Comparison of ENCODE assay signal across 13 cellular contexts in the genomic region with DNA sequence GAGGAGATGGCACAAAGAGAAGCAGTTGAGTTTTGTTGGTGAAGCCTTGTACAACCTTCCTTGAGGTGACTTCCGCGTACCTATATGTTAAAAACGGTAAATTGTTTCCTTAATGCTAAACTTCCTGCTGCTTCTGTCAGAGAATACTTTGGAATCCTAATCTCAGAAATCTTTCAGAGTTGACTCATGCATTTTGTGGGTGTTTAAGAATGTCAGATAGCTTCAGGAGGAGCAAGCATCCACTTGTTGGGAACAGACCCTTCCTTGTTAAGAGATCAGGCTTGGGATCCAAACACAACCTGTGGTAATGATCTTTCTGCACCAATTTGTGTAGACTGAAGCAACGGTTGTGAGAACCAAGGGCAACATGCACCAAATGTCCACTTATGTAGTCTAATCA. TPM values are rescaled to one million over a fixed set of nuclear protein-coding genes. Genes with fewer than 3 reads are reported as not detected.
DNase-seq lines count a peak whose midpoint lies in the region; ATAC-seq and TF ChIP-seq lines count a peak whose summit lies in the region.
"Had no signal": no experiment of that assay in that cellular context is flagged by ENCODE, and none has a peak within 500 bp of the region (broad histone marks: within the 10 kb centered on the region; RNA-seq: fewer than 3 reads in every experiment).

No MANE protein-coding gene starts in this region.

- TF ChIP-seq CTCF in HEK293 (tag by site-specific recombination; IDR thresholded peaks at IDR 0.05) (no peak), mesothelial cell of epicardium (IDR thresholded peaks at IDR 0.05; ENCODE audit: unreplicated experiment) (no peak), lower leg skin (IDR thresholded peaks at IDR 0.05) (no peak), osteocyte (IDR thresholded peaks at IDR 0.05) (no peak)

- H3K36me3 ChIP-seq in HEK293 (ENCODE audit: control insufficient read depth in 2 of 2, insufficient read depth in 1 of 2, low read length in 2 of 2), result no peaks in the 10 kb centered on the region
- H3K36me3 ChIP-seq in adipocyte (ENCODE audit: control insufficient read depth, insufficient read depth, low read length, severe bottlenecking), result peaks cover 2% of the 10 kb centered on the region
- H3K36me3 ChIP-seq: lower lobe of right lung, WERI-Rb-1 had no signal

- intact Hi-C loops in lower leg skin (cut with DNase I; ENCODE audit: low total_unique reads), result no loop called here

- no peak for TF ChIP-seq POLR2A in lower leg skin (IDR thresholded peaks at IDR 0.05)

- WGBS in lower leg skin, 2 donors, result 44 to 58% methylated on average over 4 of the region's 4 CpGs

- H3K4me1 ChIP-seq in HEK293 (ENCODE audit: control insufficient read depth, insufficient read depth, low read length), result peaks cover 28% of the 10 kb centered on the region
- peaks cover 77% of the 10 kb centered on the region for H3K4me1 ChIP-seq in adipocyte (ENCODE audit: control insufficient read depth, insufficient read depth, low read length)

- H3K4me3 ChIP-seq in HEK293 (ENCODE audit: low read depth, low read length) (no peak overlapping the region), adipocyte (ENCODE audit: low read length) (no peak overlapping the region), lower leg skin (ENCODE audit: low read depth, poor library complexity, severe bottlenecking) (no peak overlapping the region)
- H3K4me3 ChIP-seq: lower lobe of right lung had no signal

- H3K27me3 ChIP-seq in adipocyte (replicated peaks; ENCODE audit: control insufficient read depth, insufficient read depth, low read length), result no peaks in the 10 kb centered on the region

- no peak overlapping the region for H3K9ac ChIP-seq in adipocyte (ENCODE audit: low read length)
- H3K9ac ChIP-seq: KMS-11 had no signal

- no peaks in the 10 kb centered on the region for H3K27me3 Mint-ChIP-seq in mesothelial cell of epicardium (ENCODE audit: low read depth)
- H3K27me3 Mint-ChIP-seq in osteocyte (ENCODE audit: unreplicated experiment), result no peaks in the 10 kb centered on the region

- H3K27ac Mint-ChIP-seq in mesothelial cell of epicardium, result no peak overlapping the region
- H3K27ac Mint-ChIP-seq in osteocyte (ENCODE audit: unreplicated experiment), result no peak overlapping the region

- H3K4me3 Mint-ChIP-seq in mesothelial cell of epicardium, result no peak overlapping the region
- no peak overlapping the region for H3K4me3 Mint-ChIP-seq in osteocyte (ENCODE audit: unreplicated experiment)

- no peaks in the 10 kb centered on the region for H3K9me3 ChIP-seq in HEK293 (ENCODE audit: control insufficient read depth, insufficient read depth, low read depth, low read length)
- no peaks in the 10 kb centered on the region for H3K9me3 ChIP-seq in adipocyte (ENCODE audit: control insufficient read depth, low read length)
- H3K9me3 ChIP-seq: lower lobe of right lung had no signal

- H3K36me3 Mint-ChIP-seq in mesothelial cell of epicardium (no peaks in the 10 kb centered on the region), osteocyte (ENCODE audit: unreplicated experiment) (no peaks in the 10 kb centered on the region)

- CTCF ChIA-PET in HEK293 (lab: Yijun Ruan, JAX), result interaction anchor here (0.5 kb wide), 1 partner anchor 130 kb away, joined by 3 read pairs; no protein-coding TSS in a partner anchor

- H3K27ac ChIP-seq in HEK293 (ENCODE audit: extremely low read depth, low read depth, low read length), result no peak overlapping the region
- H3K27ac ChIP-seq: KMS-11, lower lobe of right lung, WERI-Rb-1 had no signal

- DNase-seq in A172 (ENCODE audit: low spot score) (peak; percentile 83), adipocyte (ENCODE audit: low read depth) (peak; percentile 61), foreskin melanocyte (peak; percentile 84), mesothelial cell of epicardium (ENCODE audit: low spot score in 2 of 2, unreplicated experiment in 2 of 2) (no peak), lower leg skin (ENCODE audit: low spot score in 2 of 2) (no peak), osteocyte (ENCODE audit: extremely low spot score, unreplicated experiment) (no peak)
- DNase-seq: activated T-cell treated with anti-CD3 and anti-CD28 coated beads for 4 hours, lower lobe of right lung, NCI-H2171, WERI-Rb-1 had no signal

- H3K9me3 Mint-ChIP-seq in mesothelial cell of epicardium (no peaks in the 10 kb centered on the region), osteocyte (ENCODE audit: unreplicated experiment) (no peaks in the 10 kb centered on the region)

- POLR2A ChIA-PET in HEK293 (lab: Yijun Ruan, JAX), result interaction anchor here (1.1 kb wide), 1 partner anchor 29 kb away, joined by 3 read pairs; a partner anchor contains a TSS

- ATAC-seq in GM21447 (IDR thresholded peaks at IDR 0.05; ENCODE audit: unreplicated experiment), result no peak
- ATAC-seq: lower lobe of right lung had no signal

- peaks cover 9% of the 10 kb centered on the region for H3K4me1 Mint-ChIP-seq in mesothelial cell of epicardium
- peaks cover 41% of the 10 kb centered on the region for H3K4me1 Mint-ChIP-seq in osteocyte (ENCODE audit: unreplicated experiment)

TF ChIP-seq in HEK293, 187 proteins besides CTCF, POLR2A, EP300 and RAD21:
- no peak for TF ChIP-seq KLF10 (tag by site-specific recombination; IDR thresholded peaks at IDR 0.05)
- no peak for TF ChIP-seq ZNF292 (tag by site-specific recombination; IDR thresholded peaks at IDR 0.05; ENCODE audit: borderline replicate concordance, low read depth)
- TF ChIP-seq, protein P1, sequence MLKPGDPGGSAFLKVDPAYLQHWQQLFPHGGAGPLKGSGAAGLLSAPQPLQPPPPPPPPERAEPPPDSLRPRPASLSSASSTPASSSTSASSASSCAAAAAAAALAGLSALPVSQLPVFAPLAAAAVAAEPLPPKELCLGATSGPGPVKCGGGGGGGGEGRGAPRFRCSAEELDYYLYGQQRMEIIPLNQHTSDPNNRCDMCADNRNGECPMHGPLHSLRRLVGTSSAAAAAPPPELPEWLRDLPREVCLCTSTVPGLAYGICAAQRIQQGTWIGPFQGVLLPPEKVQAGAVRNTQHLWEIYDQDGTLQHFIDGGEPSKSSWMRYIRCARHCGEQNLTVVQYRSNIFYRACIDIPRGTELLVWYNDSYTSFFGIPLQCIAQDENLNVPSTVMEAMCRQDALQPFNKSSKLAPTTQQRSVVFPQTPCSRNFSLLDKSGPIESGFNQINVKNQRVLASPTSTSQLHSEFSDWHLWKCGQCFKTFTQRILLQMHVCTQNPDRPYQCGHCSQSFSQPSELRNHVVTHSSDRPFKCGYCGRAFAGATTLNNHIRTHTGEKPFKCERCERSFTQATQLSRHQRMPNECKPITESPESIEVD (tag by site-specific recombination; IDR thresholded peaks at IDR 0.05), result no peak
- TF ChIP-seq SCRT2 (tag by site-specific recombination; IDR thresholded peaks at IDR 0.05), result peak; percentile 44; the same call in 1 of the 2 replicates
- TF ChIP-seq ZNF10 (tag by site-specific recombination; IDR thresholded peaks at IDR 0.05), result 0 out of 2 replicates have a peak, but pooled peaks have one; percentile 22
- no peak for TF ChIP-seq ZEB2 (tag by site-specific recombination; IDR thresholded peaks at IDR 0.05)
- TF ChIP-seq, protein P2, sequence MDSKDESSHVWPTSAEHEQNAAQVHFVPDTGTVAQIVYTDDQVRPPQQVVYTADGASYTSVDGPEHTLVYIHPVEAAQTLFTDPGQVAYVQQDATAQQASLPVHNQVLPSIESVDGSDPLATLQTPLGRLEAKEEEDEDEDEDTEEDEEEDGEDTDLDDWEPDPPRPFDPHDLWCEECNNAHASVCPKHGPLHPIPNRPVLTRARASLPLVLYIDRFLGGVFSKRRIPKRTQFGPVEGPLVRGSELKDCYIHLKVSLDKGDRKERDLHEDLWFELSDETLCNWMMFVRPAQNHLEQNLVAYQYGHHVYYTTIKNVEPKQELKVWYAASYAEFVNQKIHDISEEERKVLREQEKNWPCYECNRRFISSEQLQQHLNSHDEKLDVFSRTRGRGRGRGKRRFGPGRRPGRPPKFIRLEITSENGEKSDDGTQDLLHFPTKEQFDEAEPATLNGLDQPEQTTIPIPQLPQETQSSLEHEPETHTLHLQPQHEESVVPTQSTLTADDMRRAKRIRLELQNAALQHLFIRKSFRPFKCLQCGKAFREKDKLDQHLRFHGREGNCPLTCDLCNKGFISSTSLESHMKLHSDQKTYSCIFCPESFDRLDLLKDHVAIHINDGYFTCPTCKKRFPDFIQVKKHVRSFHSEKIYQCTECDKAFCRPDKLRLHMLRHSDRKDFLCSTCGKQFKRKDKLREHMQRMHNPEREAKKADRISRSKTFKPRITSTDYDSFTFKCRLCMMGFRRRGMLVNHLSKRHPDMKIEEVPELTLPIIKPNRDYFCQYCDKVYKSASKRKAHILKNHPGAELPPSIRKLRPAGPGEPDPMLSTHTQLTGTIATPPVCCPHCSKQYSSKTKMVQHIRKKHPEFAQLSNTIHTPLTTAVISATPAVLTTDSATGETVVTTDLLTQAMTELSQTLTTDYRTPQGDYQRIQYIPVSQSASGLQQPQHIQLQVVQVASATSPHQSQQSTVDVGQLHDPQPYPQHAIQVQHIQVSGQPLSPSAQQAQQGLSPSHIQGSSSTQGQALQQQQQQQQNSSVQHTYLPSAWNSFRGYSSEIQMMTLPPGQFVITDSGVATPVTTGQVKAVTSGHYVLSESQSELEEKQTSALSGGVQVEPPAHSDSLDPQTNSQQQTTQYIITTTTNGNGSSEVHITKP (tag by site-specific recombination; IDR thresholded peaks at IDR 0.05), result no peak
- TF ChIP-seq ZNF624 (tag by site-specific recombination; IDR thresholded peaks at IDR 0.05), result no peak

RNA-seq across cellular contexts. Expression of a gene that starts 29.5 kb away (rescaled TPM):
- 6.8 and 8.9 TPM in 2 replicates for total RNA-seq in A172 (2014; rRNA removed; shearing (Covaris generic))
- total RNA-seq in mesothelial cell of epicardium, result 18.7 to 20.7 TPM (median 19.2 TPM) in 3 replicates
- 10 to 100 TPM; 39.9 to 83.2 (median 49.0) TPM for total RNA-seq in lower leg skin
- total RNA-seq in osteocyte, result 22.4 and 23.4 TPM in 2 replicates

Comparison
In these comparisons a context has a peak if more than half of its experiments do, and no peak if none do; other contexts are left out.
1. DNase-seq: peak in A172 (single experiment), adipocyte (single experiment) and foreskin melanocyte (single experiment); none in mesothelial cell of epicardium (0 of 2), lower leg skin (0 of 2) and osteocyte (single experiment).